Comparison of ENCODE assay signal across 26 cellular contexts in the genomic region with DNA sequence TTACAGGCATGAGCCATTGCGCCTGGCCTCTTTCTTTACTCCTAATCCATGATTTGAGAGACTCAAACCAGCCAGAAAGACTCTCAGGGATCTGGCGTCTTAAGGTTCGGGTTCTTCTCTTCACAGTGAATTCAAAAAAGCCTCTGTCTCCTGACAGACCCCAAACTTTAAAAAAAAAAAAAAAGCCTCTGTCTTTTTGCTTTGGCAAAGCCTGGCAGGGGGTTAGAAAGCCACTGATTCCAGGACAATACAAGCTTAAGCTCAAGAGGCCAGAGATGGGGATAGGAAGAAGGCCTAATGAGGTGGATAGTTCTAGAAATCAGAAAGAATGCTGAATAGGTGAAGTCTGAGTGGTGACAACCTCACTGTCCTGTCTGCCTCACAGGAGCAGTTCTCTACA. TPM values are rescaled to one million over a fixed set of nuclear protein-coding genes. Genes with fewer than 3 reads are reported as not detected.
"Had no signal": no experiment of that assay in that cellular context is flagged by ENCODE, and none has a peak within 500 bp of the region (broad histone marks: within the 10 kb centered on the region; RNA-seq: fewer than 3 reads in every experiment).

No MANE protein-coding gene starts in this region.

- H3K4me3 Mint-ChIP-seq: activated CD4-positive, alpha-beta memory T cell treated with anti-CD3 and anti-CD28 coated beads for 36 hours; activated CD4-positive, alpha-beta T cell treated with anti-CD3 and anti-CD28 coated beads, Interleukin-2, amount 10 ng/mL, durations not matched to agents 7 days and 5 days; activated naive CD4-positive, alpha-beta T cell treated with anti-CD3 and anti-CD28 coated beads, Interleukin-2, amount 10 ng/mL, durations not matched to agents 7 days and 5 days; activated naive CD8-positive, alpha-beta T cell treated with anti-CD3 and anti-CD28 coated beads for 36 hours; T-cell had no signal

- ATAC-seq: T-cell had no signal

- H2AFZ ChIP-seq: PC-9 had no signal

- H3K9me3 Mint-ChIP-seq: activated CD4-positive, alpha-beta memory T cell treated with anti-CD3 and anti-CD28 coated beads for 36 hours; activated CD4-positive, alpha-beta T cell treated with anti-CD3 and anti-CD28 coated beads, Interleukin-2, amount 10 ng/mL, durations not matched to agents 7 days and 5 days; activated naive CD4-positive, alpha-beta T cell treated with anti-CD3 and anti-CD28 coated beads, Interleukin-2, amount 10 ng/mL, durations not matched to agents 7 days and 5 days; activated naive CD8-positive, alpha-beta T cell treated with anti-CD3 and anti-CD28 coated beads for 36 hours; activated T-helper 2 cell treated with anti-CD3 and anti-CD28 coated beads, Interferon-gamma antibody, Interleukin-2, Interleukin-4, amounts not matched to agents 10 μg/mL and 5 μg/mL and 100 μg/mL, durations not matched to agents 14 hours and 24 hours and 36 hours; T-cell had no signal

- H3K27ac Mint-ChIP-seq: activated CD4-positive, alpha-beta memory T cell treated with anti-CD3 and anti-CD28 coated beads for 36 hours; activated CD4-positive, alpha-beta T cell treated with anti-CD3 and anti-CD28 coated beads, Interleukin-2, amount 10 ng/mL, durations not matched to agents 7 days and 5 days; activated naive CD4-positive, alpha-beta T cell treated with anti-CD3 and anti-CD28 coated beads, Interleukin-2, amount 10 ng/mL, durations not matched to agents 7 days and 5 days; activated naive CD8-positive, alpha-beta T cell treated with anti-CD3 and anti-CD28 coated beads for 36 hours; activated T-helper 2 cell treated with anti-CD3 and anti-CD28 coated beads, Interferon-gamma antibody, Interleukin-2, Interleukin-4, amounts not matched to agents 10 μg/mL and 5 μg/mL and 100 μg/mL, durations not matched to agents 14 hours and 24 hours and 36 hours; T-cell had no signal

- FAIRE-seq: TTC549 had no signal

- H3K4me3 ChIP-seq: PC-9, SK-N-MC had no signal

- DNase-seq: activated CD4-positive, alpha-beta memory T cell treated with anti-CD3 and anti-CD28 coated beads for 36 hours; activated CD4-positive, alpha-beta T cell treated with anti-CD3 and anti-CD28 coated beads, Interleukin-2, amount 10 ng/mL, durations not matched to agents 7 days and 5 days; activated CD4-positive, CD25-positive, alpha-beta regulatory T cell; activated CD8-positive, alpha-beta memory T cell treated with anti-CD3 and anti-CD28 coated beads for 24 hours; activated gamma-delta T cell treated with Interleukin-2 at 50 U/mL for 16 hours; activated naive CD4-positive, alpha-beta T cell treated with anti-CD3 and anti-CD28 coated beads, Interleukin-2, amount 10 ng/mL, durations not matched to agents 7 days and 5 days; activated naive CD8-positive, alpha-beta T cell treated with anti-CD3 and anti-CD28 coated beads for 36 hours; activated T-cell treated with anti-CD3 and anti-CD28 coated beads, Interleukin-2, amount 50 U/mL, for 48 hours; caudate nucleus; Kasumi-1; KBM-7; NCI-H1105 treated with DMSO at 0.1 percent for 48 hours; NCI-H1436 treated with DMSO at 0.1 percent for 48 hours; NCI-H187; NCI-H2081; NCI-H510A treated with DMSO at 0.1 percent for 48 hours; NCI-H69; PC-9; SHP77 treated with DMSO at 0.1 percent for 48 hours; T-cell; T-helper 2 cell; T1000 had no signal

- H3K4me1 Mint-ChIP-seq: activated CD4-positive, alpha-beta T cell treated with anti-CD3 and anti-CD28 coated beads, Interleukin-2, amount 10 ng/mL, durations not matched to agents 7 days and 5 days; activated naive CD4-positive, alpha-beta T cell treated with anti-CD3 and anti-CD28 coated beads, Interleukin-2, amount 10 ng/mL, durations not matched to agents 7 days and 5 days; T-cell had no signal

- H3K27ac ChIP-seq: PC-9, SK-N-MC had no signal

- H3K27me3 Mint-ChIP-seq: activated CD4-positive, alpha-beta memory T cell treated with anti-CD3 and anti-CD28 coated beads for 36 hours; activated CD4-positive, alpha-beta T cell treated with anti-CD3 and anti-CD28 coated beads, Interleukin-2, amount 10 ng/mL, durations not matched to agents 7 days and 5 days; activated naive CD4-positive, alpha-beta T cell treated with anti-CD3 and anti-CD28 coated beads, Interleukin-2, amount 10 ng/mL, durations not matched to agents 7 days and 5 days; activated naive CD8-positive, alpha-beta T cell treated with anti-CD3 and anti-CD28 coated beads for 36 hours; T-cell had no signal

- H3K4me2 ChIP-seq: PC-9 had no signal

RNA-seq across cellular contexts. Expression of gene NRIP2, which starts 8.8 kb away (rescaled TPM):
- total RNA-seq: activated CD4-positive, alpha-beta memory T cell treated with anti-CD3 and anti-CD28 coated beads for 36 hours; activated CD4-positive, alpha-beta T cell treated with anti-CD3 and anti-CD28 coated beads, Interleukin-2, amount 10 ng/mL, durations not matched to agents 7 days and 5 days; activated naive CD8-positive, alpha-beta T cell treated with anti-CD3 and anti-CD28 coated beads for 36 hours; activated T-helper 2 cell treated with anti-CD3 and anti-CD28 coated beads, Interferon-gamma antibody, Interleukin-2, Interleukin-4, amounts not matched to agents 10 μg/mL and 5 μg/mL and 100 μg/mL, durations not matched to agents 14 hours and 24 hours and 36 hours; PC-9; T-cell had no signal

RNA-seq across cellular contexts. Expression of gene TEX52, which starts 30.8 kb away (rescaled TPM):
- total RNA-seq: activated naive CD8-positive, alpha-beta T cell treated with anti-CD3 and anti-CD28 coated beads for 36 hours; activated T-helper 2 cell treated with anti-CD3 and anti-CD28 coated beads, Interferon-gamma antibody, Interleukin-2, Interleukin-4, amounts not matched to agents 10 μg/mL and 5 μg/mL and 100 μg/mL, durations not matched to agents 14 hours and 24 hours and 36 hours; PC-9; T-cell had no signal
- polyA plus RNA-seq: adipose tissue had no signal
